In genomic region chr22:40414306-40414705, GRCh38 we compare ENCODE assay signal across 13 cellular contexts. TPM values are rescaled to one million over a fixed set of nuclear protein-coding genes. Genes with fewer than 3 reads are reported as not detected.
A peak's percentile ranks its signal among the peaks of the same experiment; 100 is the strongest.
DNase-seq lines count a peak whose midpoint lies in the region; ATAC-seq, FAIRE-seq and TF ChIP-seq lines count a peak whose summit lies in the region.
"Had no signal": no experiment of that assay in that cellular context is flagged by ENCODE, and none has a peak within 500 bp of the region (broad histone marks: within the 10 kb centered on the region; RNA-seq: fewer than 3 reads in every experiment).

No MANE protein-coding gene starts in this region.

- H3K14ac ChIP-seq in mesenchymal stem cell (ENCODE audit: low read length in 2 of 2) = no peak overlapping the region

- H3K27me3 ChIP-seq in mesenchymal stem cell (ENCODE audit: control insufficient read depth in 1 of 2, insufficient read depth in 1 of 2, low read length in 2 of 2) (no peaks in the 10 kb centered on the region), vagina (no peaks in the 10 kb centered on the region)
- H3K27me3 ChIP-seq: adrenal gland had no signal

- H3K4me3 ChIP-seq in mesenchymal stem cell (ENCODE audit: insufficient read depth in 1 of 2, low read depth in 1 of 2, low read length in 2 of 2) = no peak overlapping the region
- H3K4me3 ChIP-seq in vagina = no peak overlapping the region
- H3K4me3 ChIP-seq: adrenal gland, psoas muscle had no signal

- peaks cover 21% of the 10 kb centered on the region for H3K4me1 Mint-ChIP-seq in activated naive CD8-positive, alpha-beta T cell treated with anti-CD3 and anti-CD28 coated beads, Interleukin-2, amount 10 ng/mL, durations not matched to agents 7 days and 5 days

- H3K18ac ChIP-seq in mesenchymal stem cell (ENCODE audit: low read depth in 1 of 2, low read length in 2 of 2) = no peak overlapping the region

- no peak overlapping the region for H4K91ac ChIP-seq in mesenchymal stem cell (ENCODE audit: low read length)

- DNase-seq in AG08395 (ENCODE audit: low spot score) = peak; percentile 33
- no peak for DNase-seq in GM19239 (ENCODE audit: insufficient read length, low spot score)
- no peak for DNase-seq in activated naive CD8-positive, alpha-beta T cell treated with anti-CD3 and anti-CD28 coated beads, Interleukin-2, amount 10 ng/mL, durations not matched to agents 7 days and 5 days
- peak; percentile 7 for DNase-seq in mesenchymal stem cell
- no peak for DNase-seq in foreskin melanocyte
- DNase-seq in activated CD8-positive, alpha-beta memory T cell treated with anti-CD3 and anti-CD28 coated beads for 24 hours = no peak
- no peak for DNase-seq in GF-D8 (lab: John Stamatoyannopoulos, UW)
- DNase-seq in vagina (ENCODE audit: extremely low spot score in 2 of 2) = no peak
- DNase-seq: adrenal gland, Caco-2, left cardiac atrium, NCI-H748 treated with DMSO at 0.1 percent for 48 hours had no signal

- FAIRE-seq in GM19239 (lab: Jason Lieb, UNC) = peak; percentile 96

- H3K27ac Mint-ChIP-seq in activated naive CD8-positive, alpha-beta T cell treated with anti-CD3 and anti-CD28 coated beads, Interleukin-2, amount 10 ng/mL, durations not matched to agents 7 days and 5 days = peak overlapping the region; percentile 31

- peaks cover 68 to 69% of the 10 kb centered on the region in 2 experiments for H3K36me3 ChIP-seq in mesenchymal stem cell (ENCODE audit: control insufficient read depth in 1 of 2, insufficient read depth in 2 of 2, low read depth in 1 of 2, low read length in 2 of 2)
- H3K36me3 ChIP-seq in vagina = peaks cover 4 to 46% of the 10 kb centered on the region in 2 donors

- no peak overlapping the region for H2BK15ac ChIP-seq in mesenchymal stem cell (ENCODE audit: low read depth, poor library complexity, severe bottlenecking)

- no peak overlapping the region for H2BK12ac ChIP-seq in mesenchymal stem cell (ENCODE audit: low read length in 2 of 2)

- H2AK5ac ChIP-seq in mesenchymal stem cell (ENCODE audit: low read length, severe bottlenecking) = no peak overlapping the region

- TF ChIP-seq CTCF in vagina (IDR thresholded peaks at IDR 0.05) = no peak

- no peak overlapping the region for H2BK5ac ChIP-seq in mesenchymal stem cell (ENCODE audit: low read depth, low read length, poor library complexity, severe bottlenecking)

- WGBS in mesenchymal stem cell = 90% methylated on average over 2 of the region's 3 CpGs

- H3K4me2 ChIP-seq in mesenchymal stem cell (ENCODE audit: low read length, poor library complexity, severe bottlenecking) = no peak overlapping the region

- H3K9ac ChIP-seq in mesenchymal stem cell (ENCODE audit: low read length) = peak overlapping the region; percentile 2

- H3K4me1 ChIP-seq in mesenchymal stem cell (ENCODE audit: control insufficient read depth, insufficient read depth, low read depth, low read length) = peaks cover 25% of the 10 kb centered on the region
- H3K4me1 ChIP-seq in vagina = no peaks in the 10 kb centered on the region
- H3K4me1 ChIP-seq: adrenal gland, Caco-2, psoas muscle had no signal

- ATAC-seq in activated naive CD8-positive, alpha-beta T cell treated with anti-CD3 and anti-CD28 coated beads, Interleukin-2, amount 10 ng/mL, durations not matched to agents 7 days and 5 days (ENCODE audit: low read depth) = no peak
- ATAC-seq: left cardiac atrium had no signal

- H3K27ac ChIP-seq in mesenchymal stem cell (ENCODE audit: low read length, poor library complexity, severe bottlenecking) = peak overlapping the region; percentile 42
- no peak overlapping the region for H3K27ac ChIP-seq in vagina
- H3K27ac ChIP-seq: psoas muscle had no signal

- H3K4ac ChIP-seq in mesenchymal stem cell (ENCODE audit: low read depth in 1 of 2, low read length in 2 of 2) = no peak overlapping the region

- no peak overlapping the region for H3K23ac ChIP-seq in mesenchymal stem cell (ENCODE audit: low read length in 2 of 2)

- H3K79me1 ChIP-seq in mesenchymal stem cell (replicated peaks; ENCODE audit: low read length, poor library complexity, severe bottlenecking) = peaks cover 27% of the 10 kb centered on the region

- intact Hi-C loops in vagina (cut with DNase I) = no loop called here

- no peaks in the 10 kb centered on the region for H3K9me3 Mint-ChIP-seq in activated naive CD8-positive, alpha-beta T cell treated with anti-CD3 and anti-CD28 coated beads, Interleukin-2, amount 10 ng/mL, durations not matched to agents 7 days and 5 days

- H3K36me3 Mint-ChIP-seq in activated naive CD8-positive, alpha-beta T cell treated with anti-CD3 and anti-CD28 coated beads, Interleukin-2, amount 10 ng/mL, durations not matched to agents 7 days and 5 days = peaks cover 25% of the 10 kb centered on the region

- POLR2A ChIA-PET in activated naive CD8-positive, alpha-beta T cell treated with anti-CD3 and anti-CD28 coated beads, Interleukin-2, amount 10 ng/mL, durations not matched to agents 7 days and 5 days (lab: Charles Lee) = interaction anchor here (1.4 kb wide), 1 partner anchor 44 kb away, joined by 6 read pairs; the partner anchor contains the start of gene SGSM3

- no peak overlapping the region for H3K4me3 Mint-ChIP-seq in activated naive CD8-positive, alpha-beta T cell treated with anti-CD3 and anti-CD28 coated beads, Interleukin-2, amount 10 ng/mL, durations not matched to agents 7 days and 5 days

- H3K27me3 Mint-ChIP-seq in activated naive CD8-positive, alpha-beta T cell treated with anti-CD3 and anti-CD28 coated beads, Interleukin-2, amount 10 ng/mL, durations not matched to agents 7 days and 5 days = no peaks in the 10 kb centered on the region

- H3K9me3 ChIP-seq in mesenchymal stem cell (ENCODE audit: control insufficient read depth, low read length) = no peaks in the 10 kb centered on the region
- H3K9me3 ChIP-seq in vagina = no peaks in the 10 kb centered on the region
- H3K9me3 ChIP-seq: adrenal gland, Caco-2, psoas muscle had no signal

- no peak overlapping the region for H4K8ac ChIP-seq in mesenchymal stem cell (ENCODE audit: low read length)

- H2BK120ac ChIP-seq in mesenchymal stem cell (ENCODE audit: low read depth, low read length) = no peak overlapping the region

- no peak overlapping the region for H2AFZ ChIP-seq in mesenchymal stem cell (ENCODE audit: low read depth, low read length)

- TF ChIP-seq POLR2A in vagina (IDR thresholded peaks at IDR 0.05) = no peak

RNA-seq across cellular contexts. Expression of gene SGSM3, which starts 43.9 kb away (rescaled TPM):
- total RNA-seq in activated naive CD8-positive, alpha-beta T cell treated with anti-CD3 and anti-CD28 coated beads, Interleukin-2, amount 10 ng/mL, durations not matched to agents 7 days and 5 days = 100 to 1,000 TPM; 101 to 115 TPM
- polyA plus RNA-seq in mesenchymal stem cell (2013, experiment 1 of 2) = 38.5 TPM
- 36.6 TPM for polyA plus RNA-seq in mesenchymal stem cell (2013, experiment 2 of 2)
- total RNA-seq in vagina = 75.6 TPM

Comparison
In these comparisons a context has a peak if more than half of its experiments do, and no peak if none do; other contexts are left out.
1. DNase-seq: peak in AG08395 (single experiment) and mesenchymal stem cell (single experiment); none in GM19239 (single experiment), activated naive CD8-positive, alpha-beta T cell treated with anti-CD3 and anti-CD28 coated beads, Interleukin-2, amount 10 ng/mL, durations not matched to agents 7 days and 5 days (single experiment), foreskin melanocyte (single experiment), activated CD8-positive, alpha-beta memory T cell treated with anti-CD3 and anti-CD28 coated beads for 24 hours (single experiment), GF-D8 (single experiment) and vagina (0 of 2).